In the genomic region with DNA sequence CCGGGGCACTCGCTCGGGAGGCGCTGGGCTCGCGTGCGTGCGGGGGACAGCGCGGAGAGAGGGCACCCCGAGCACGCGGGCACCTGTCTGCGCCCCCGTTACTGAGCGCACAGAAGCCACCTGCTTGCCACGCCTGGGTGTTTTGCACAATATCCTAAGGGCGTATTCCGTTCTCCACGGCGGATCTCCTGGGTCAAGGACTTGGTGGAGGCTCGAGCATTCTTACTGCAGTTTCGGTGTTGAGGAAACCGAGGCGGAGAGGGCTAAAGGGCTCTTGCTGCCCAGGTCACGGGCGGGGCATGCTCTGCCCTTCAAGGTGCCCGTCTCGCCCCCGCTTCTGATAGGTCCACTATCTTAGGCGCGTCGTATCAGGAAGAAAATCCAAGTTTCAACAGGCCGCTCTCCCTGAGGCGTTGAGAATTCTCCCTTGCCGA, we compare ENCODE assay signal across 8 cellular contexts. TPM values are rescaled to one million over a fixed set of nuclear protein-coding genes. Genes with fewer than 3 reads are reported as not detected.
DNase-seq lines count a peak whose midpoint lies in the region; ATAC-seq and TF ChIP-seq lines count a peak whose summit lies in the region.

No MANE protein-coding gene starts in this region.

- H3K9me3 ChIP-seq in breast epithelium (peaks cover 11% of the 10 kb centered on the region in 2 donors), left lung (peaks cover 0 to 11% of the 10 kb centered on the region in 2 donors)

- H3K36me3 ChIP-seq in breast epithelium (no peaks in the 10 kb centered on the region), left lung (no peaks in the 10 kb centered on the region)

- H3K4me3 Mint-ChIP-seq in activated naive CD4-positive, alpha-beta T cell treated with anti-CD3 and anti-CD28 coated beads for 36 hours, result peak overlapping the region; percentile 96

- DNase-seq in activated naive CD4-positive, alpha-beta T cell treated with anti-CD3 and anti-CD28 coated beads for 36 hours, result no peak
- no peak for DNase-seq in activated naive CD4-positive, alpha-beta T cell treated with anti-CD3 and anti-CD28 coated beads, Interleukin-2, amount 50 U/mL, for 16 hours
- DNase-seq in NB4 (ENCODE audit: low read depth) (peak; percentile 55), breast epithelium (ENCODE audit: low spot score in 2 of 2) (peak in 1 of 2 donors; percentile 52), left lung (peak; percentile 84 to 85), superior temporal gyrus (ENCODE audit: extremely low spot score) (peak; percentile 25), cerebellar nuclear complex (lab: John Stamatoyannopoulos, UW) (no peak)
- DNase-seq in stimulated activated CD4-positive, alpha-beta T cell treated with anti-CD3 and anti-CD28 coated beads, Interleukin-4, amount 100 ng/mL, for 1 hour, result no peak

- CTCF ChIA-PET in activated naive CD4-positive, alpha-beta T cell treated with anti-CD3 and anti-CD28 coated beads for 36 hours (lab: Charles Lee), result no interaction called here

- peaks cover 5% of the 10 kb centered on the region for H3K9me3 Mint-ChIP-seq in activated naive CD4-positive, alpha-beta T cell treated with anti-CD3 and anti-CD28 coated beads for 36 hours

- H3K4me3 ChIP-seq in NB4 (ENCODE audit: low read depth, low read length) (peak overlapping the region; percentile 82), breast epithelium (peak overlapping the region; percentile 88 to 94 (median 88)), left lung (peak overlapping the region; percentile 77 to 98)

- no peak for TF ChIP-seq POLR2A in NB4 (IDR thresholded peaks at IDR 0.05; ENCODE audit: extremely low read depth, insufficient read length)
- no peak for TF ChIP-seq POLR2A in breast epithelium (IDR thresholded peaks at IDR 0.05)

- peak overlapping the region; percentile 46 for H3K27ac Mint-ChIP-seq in activated naive CD4-positive, alpha-beta T cell treated with anti-CD3 and anti-CD28 coated beads for 36 hours

- ATAC-seq in left lung, result peak; percentile 60

- no peaks in the 10 kb centered on the region for H3K27me3 Mint-ChIP-seq in activated naive CD4-positive, alpha-beta T cell treated with anti-CD3 and anti-CD28 coated beads for 36 hours (ENCODE audit: low read depth)

- no peaks in the 10 kb centered on the region for H3K36me3 Mint-ChIP-seq in activated naive CD4-positive, alpha-beta T cell treated with anti-CD3 and anti-CD28 coated beads for 36 hours (ENCODE audit: low read depth)

- peaks cover 0 to 14% of the 10 kb centered on the region in 2 donors for H3K4me1 ChIP-seq in breast epithelium
- H3K4me1 ChIP-seq in left lung, result peaks cover 20 to 46% of the 10 kb centered on the region in 2 donors

- intact Hi-C loops in activated naive CD4-positive, alpha-beta T cell treated with anti-CD3 and anti-CD28 coated beads for 36 hours (cut with micrococcal nuclease), result loop anchor here (1.0 to 5.0 kb wide), 7 partner anchors 7 to 578 kb away; partner anchors contain the start of genes CMTM6, CMTM8, CNOT10 and STT3B
- intact Hi-C loops in breast epithelium (cut with DNase I; ENCODE audit: low total_unique reads) (no loop called here), left lung (cut with DNase I) (no loop called here)

- H3K4me1 Mint-ChIP-seq in activated naive CD4-positive, alpha-beta T cell treated with anti-CD3 and anti-CD28 coated beads for 36 hours (ENCODE audit: low read depth), result peaks cover 35% of the 10 kb centered on the region

- TF ChIP-seq CTCF in NB4 (IDR thresholded peaks at IDR 0.05; ENCODE audit: low read depth, low read length), result no peak
- TF ChIP-seq CTCF in breast epithelium (IDR thresholded peaks at IDR 0.05), result no peak
- no peak for TF ChIP-seq CTCF in left lung (IDR thresholded peaks at IDR 0.05)

- no peaks in the 10 kb centered on the region for H3K27me3 ChIP-seq in breast epithelium
- H3K27me3 ChIP-seq in left lung, result no peaks in the 10 kb centered on the region

- peak overlapping the region; percentile 69 to 83 for H3K27ac ChIP-seq in breast epithelium
- H3K27ac ChIP-seq in left lung, result peak overlapping the region; percentile 82 to 85

RNA-seq across cellular contexts. Expression of gene GPD1L, which starts 0.5 kb away (rescaled TPM):
- total RNA-seq in activated naive CD4-positive, alpha-beta T cell treated with anti-CD3 and anti-CD28 coated beads for 36 hours, result 10 to 100 TPM; 10.8 to 12.6 TPM
- 10 to 100 TPM; 56.3 to 66.6 (median 58.3) TPM for total RNA-seq in breast epithelium
- 10 to 100 TPM; 43.6 to 62.4 TPM for total RNA-seq in left lung

Comparison
In these comparisons a context has a peak if more than half of its experiments do, and no peak if none do; other contexts are left out.
1. DNase-seq: peak in NB4 (single experiment), left lung (2 of 2) and superior temporal gyrus (single experiment); none in activated naive CD4-positive, alpha-beta T cell treated with anti-CD3 and anti-CD28 coated beads for 36 hours (single experiment), activated naive CD4-positive, alpha-beta T cell treated with anti-CD3 and anti-CD28 coated beads, Interleukin-2, amount 50 U/mL, for 16 hours (single experiment), stimulated activated CD4-positive, alpha-beta T cell treated with anti-CD3 and anti-CD28 coated beads, Interleukin-4, amount 100 ng/mL, for 1 hour (single experiment) and cerebellar nuclear complex (0 of 2).
2. Peak in every context shown above with its lines, with median percentiles within 50 percentile points of each other: H3K4me3 ChIP-seq.